ENCODE assay signal across 31 cellular contexts in the genomic region with DNA sequence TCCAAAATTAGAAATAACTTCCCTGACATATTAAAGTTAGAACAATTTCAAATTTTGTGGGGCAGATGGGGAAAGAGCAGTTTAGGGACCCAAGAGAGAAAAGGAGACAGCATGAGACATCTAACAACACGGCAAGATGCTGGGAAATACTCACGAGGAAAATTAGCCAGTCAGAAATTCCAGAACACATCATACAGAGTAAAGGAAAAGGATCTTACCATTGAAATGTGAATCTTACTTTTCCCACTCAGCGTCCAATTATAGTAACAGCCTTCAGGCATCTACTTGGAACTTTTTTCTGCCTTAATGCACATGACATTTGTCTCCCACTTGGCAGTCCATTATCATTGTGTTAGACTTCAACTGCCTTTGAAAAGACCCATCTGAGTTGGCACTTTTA.
"Had no signal": no experiment of that assay in that cellular context is flagged by ENCODE, and none has a peak within 500 bp of the region (broad histone marks: within the 10 kb centered on the region; RNA-seq: fewer than 3 reads in every experiment).

No MANE protein-coding gene starts in this region.

- H3K9me3 ChIP-seq: lower lobe of right lung, pancreas, prostate gland, stomach, testis, thyroid gland, transverse colon, upper lobe of left lung, vagina had no signal

- H3K27ac ChIP-seq: lower lobe of right lung, pancreas, prostate gland, skin epidermis, stomach, testis, thyroid gland, transverse colon, upper lobe of left lung, vagina had no signal

- H3K27me3 Mint-ChIP-seq: stimulated activated naive B cell treated with anti-CD40 and anti-IgM and Interleukin-4, amounts not matched to agents 10 μg/mL and 1 μg/mL and 100 μg/mL, for 72 hours had no signal

- H3K4me1 ChIP-seq: lower lobe of right lung, pancreas, prostate gland, stomach, testis, thyroid gland, transverse colon, upper lobe of left lung, vagina had no signal

- H3K36me3 Mint-ChIP-seq: mesothelial cell of epicardium; naive B cell; natural killer cell; stimulated activated naive B cell treated with anti-CD40 and anti-IgM and Interleukin-4, amounts not matched to agents 10 μg/mL and 1 μg/mL and 100 μg/mL, for 72 hours had no signal

- FAIRE-seq: keratinocyte, pancreas had no signal

- H3K4me1 Mint-ChIP-seq: naive B cell; natural killer cell; stimulated activated naive B cell treated with anti-CD40 and anti-IgM and Interleukin-4, amounts not matched to agents 10 μg/mL and 1 μg/mL and 100 μg/mL, for 72 hours had no signal

- H3K36me3 ChIP-seq: lower lobe of right lung, pancreas, prostate gland, stomach, thyroid gland, transverse colon, upper lobe of left lung, vagina had no signal

- H3K4me3 Mint-ChIP-seq: mesothelial cell of epicardium; naive B cell; natural killer cell; nephron progenitor cell; stimulated activated naive B cell treated with anti-CD40 and anti-IgM and Interleukin-4, amounts not matched to agents 10 μg/mL and 1 μg/mL and 100 μg/mL, for 72 hours had no signal

- H3K27me3 ChIP-seq: pancreas, stomach, testis, thyroid gland, transverse colon, upper lobe of left lung, vagina had no signal

- H3K9me3 Mint-ChIP-seq: mesothelial cell of epicardium; nephron progenitor cell; stimulated activated naive B cell treated with anti-CD40 and anti-IgM and Interleukin-4, amounts not matched to agents 10 μg/mL and 1 μg/mL and 100 μg/mL, for 72 hours had no signal

- H3K27ac Mint-ChIP-seq: mesothelial cell of epicardium; naive B cell; natural killer cell; nephron progenitor cell; stimulated activated naive B cell treated with anti-CD40 and anti-IgM and Interleukin-4, amounts not matched to agents 10 μg/mL and 1 μg/mL and 100 μg/mL, for 72 hours had no signal

- ATAC-seq: left cardiac atrium; left lobe of liver; lower lobe of right lung; natural killer cell; pancreas; right cardiac atrium; sciatic nerve; stimulated activated naive B cell treated with anti-CD40 and anti-IgM and Interleukin-4, amounts not matched to agents 10 μg/mL and 1 μg/mL and 100 μg/mL, for 72 hours; stimulated activated naive CD8-positive, alpha-beta T cell treated with anti-CD3 and anti-CD28 coated beads, Interleukin-15, Interleukin-2, amounts not matched to agents 100 U/mL and 50 U/mL, for 24 hours had no signal

- DNase-seq: hippocampal formation; kidney glomerular epithelial cell; left cardiac atrium; lower lobe of right lung; mammary epithelial cell; mesenchymal stem cell; naive B cell; natural killer cell; nephron progenitor cell; pancreas; posterior cingulate gyrus; retina; right cardiac atrium; stimulated activated CD4-positive, alpha-beta T cell treated with anti-CD3 and anti-CD28 coated beads, Interleukin-12 subunit alpha, Interleukin-12 subunit beta, amount 100 ng/mL, for 4 hours; stimulated activated CD4-positive, alpha-beta T cell treated with anti-CD3 and anti-CD28 coated beads, Interleukin-15, amount 100 ng/mL, for 24 hours; stimulated activated CD4-positive, alpha-beta T cell treated with anti-CD3 and anti-CD28 coated beads, Interleukin-2, amount 100 ng/mL, for 24 hours; stimulated activated CD4-positive, alpha-beta T cell treated with anti-CD3 and anti-CD28 coated beads, Interleukin-4, amount 100 ng/mL, for 1 hour; stimulated activated naive B cell treated with anti-CD40 and anti-IgM and Interleukin-4, amounts not matched to agents 10 μg/mL and 1 μg/mL and 100 μg/mL, for 72 hours; stimulated activated naive CD8-positive, alpha-beta T cell treated with anti-CD3 and anti-CD28 coated beads, Interleukin-15, Interleukin-2, amounts not matched to agents 100 U/mL and 50 U/mL, for 24 hours; stomach; testis; thyroid gland; transverse colon; upper lobe of left lung had no signal

- H3K4me3 ChIP-seq: lower lobe of right lung, pancreas, prostate gland, skin epidermis, stomach, testis, thyroid gland, transverse colon, upper lobe of left lung, vagina had no signal
